ENCODE assay signal across 1 cellular context in the genomic region with DNA sequence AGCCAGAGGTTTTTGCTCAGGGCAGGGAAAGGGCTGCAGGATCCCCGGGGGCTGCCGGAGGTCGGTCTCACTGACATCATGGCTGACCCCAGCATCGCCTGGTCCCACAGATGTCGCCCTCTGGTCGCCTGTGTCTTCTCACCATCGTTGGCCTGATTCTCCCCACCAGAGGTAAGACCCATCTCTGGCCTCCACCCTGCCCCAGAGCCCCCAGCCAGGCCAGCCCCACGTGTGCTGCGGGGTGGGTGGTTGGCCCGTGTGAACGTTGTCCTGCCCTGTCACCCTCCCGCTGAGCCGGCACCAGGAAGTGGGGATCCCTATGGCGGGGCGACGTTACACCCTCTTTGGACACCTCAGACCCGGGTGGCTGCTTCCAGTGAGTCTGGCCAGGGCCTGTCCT.
TF ChIP-seq lines count a peak whose summit lies in the region.

No MANE protein-coding gene starts in this region.

TF ChIP-seq in A549, 52 proteins besides CTCF, POLR2A, EP300 and RAD21 (continued from another document):
- no peak for TF ChIP-seq HEYL (CRISPR knock-in tag; IDR thresholded peaks at IDR 0.05)
- TF ChIP-seq, protein P1, sequence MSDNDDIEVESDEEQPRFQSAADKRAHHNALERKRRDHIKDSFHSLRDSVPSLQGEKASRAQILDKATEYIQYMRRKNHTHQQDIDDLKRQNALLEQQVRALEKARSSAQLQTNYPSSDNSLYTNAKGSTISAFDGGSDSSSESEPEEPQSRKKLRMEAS (IDR thresholded peaks at IDR 0.05): no peak
- TF ChIP-seq, protein P2, sequence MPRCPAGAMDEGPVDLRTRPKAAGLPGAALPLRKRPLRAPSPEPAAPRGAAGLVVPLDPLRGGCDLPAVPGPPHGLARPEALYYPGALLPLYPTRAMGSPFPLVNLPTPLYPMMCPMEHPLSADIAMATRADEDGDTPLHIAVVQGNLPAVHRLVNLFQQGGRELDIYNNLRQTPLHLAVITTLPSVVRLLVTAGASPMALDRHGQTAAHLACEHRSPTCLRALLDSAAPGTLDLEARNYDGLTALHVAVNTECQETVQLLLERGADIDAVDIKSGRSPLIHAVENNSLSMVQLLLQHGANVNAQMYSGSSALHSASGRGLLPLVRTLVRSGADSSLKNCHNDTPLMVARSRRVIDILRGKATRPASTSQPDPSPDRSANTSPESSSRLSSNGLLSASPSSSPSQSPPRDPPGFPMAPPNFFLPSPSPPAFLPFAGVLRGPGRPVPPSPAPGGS (IDR thresholded peaks at IDR 0.05): no peak
